Comparison of ENCODE assay signal across 1 cellular context in genomic region chr2:39851691-39852110, GRCh38.
TF ChIP-seq lines count a peak whose summit lies in the region.

No MANE protein-coding gene starts in this region.

TF ChIP-seq in SK-N-SH, 30 proteins besides CTCF, POLR2A, EP300 and RAD21 (continued from another document):
- TF ChIP-seq, protein P1, sequence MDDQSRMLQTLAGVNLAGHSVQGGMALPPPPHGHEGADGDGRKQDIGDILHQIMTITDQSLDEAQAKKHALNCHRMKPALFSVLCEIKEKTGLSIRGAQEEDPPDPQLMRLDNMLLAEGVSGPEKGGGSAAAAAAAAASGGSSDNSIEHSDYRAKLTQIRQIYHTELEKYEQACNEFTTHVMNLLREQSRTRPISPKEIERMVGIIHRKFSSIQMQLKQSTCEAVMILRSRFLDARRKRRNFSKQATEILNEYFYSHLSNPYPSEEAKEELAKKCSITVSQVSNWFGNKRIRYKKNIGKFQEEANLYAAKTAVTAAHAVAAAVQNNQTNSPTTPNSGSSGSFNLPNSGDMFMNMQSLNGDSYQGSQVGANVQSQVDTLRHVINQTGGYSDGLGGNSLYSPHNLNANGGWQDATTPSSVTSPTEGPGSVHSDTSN (IDR thresholded peaks at IDR 0.05): no peak
- TF ChIP-seq MXI1 (IDR thresholded peaks at IDR 0.05; ENCODE audit: low read depth, low read length): no peak
